In the genomic region with DNA sequence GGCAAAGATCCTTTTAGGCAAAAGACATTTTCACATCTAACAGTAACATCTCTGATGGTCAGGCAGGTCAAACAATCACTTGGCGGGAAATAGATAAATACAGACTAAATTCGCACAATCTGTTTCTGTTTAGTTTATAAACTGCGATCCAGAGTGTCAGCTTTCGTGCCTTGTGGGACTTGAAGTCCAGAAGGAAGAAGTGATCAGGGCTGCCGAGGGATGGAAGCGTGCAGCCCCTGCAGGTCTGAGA, we compare ENCODE assay signal across 8 cellular contexts. TPM values are rescaled to one million over a fixed set of nuclear protein-coding genes. Genes with fewer than 3 reads are reported as not detected.
DNase-seq lines count a peak whose midpoint lies in the region; ATAC-seq and TF ChIP-seq lines count a peak whose summit lies in the region.

No MANE protein-coding gene starts in this region.

- ATAC-seq in left colon (no peak), HG03175 (IDR thresholded peaks at IDR 0.05; ENCODE audit: unreplicated experiment) (no peak)

- no peak for TF ChIP-seq CTCF in GM12864 (IDR thresholded peaks at IDR 0.05; ENCODE audit: low read depth, low read length, missing control alignments)

- H3K9me3 ChIP-seq in SJSA1 (replicated peaks), result no peaks in the 10 kb centered on the region

- DNase-seq in GM12864 (ENCODE audit: low read depth) (no peak), SJSA1 (ENCODE audit: low read depth in 1 of 2, low spot score in 2 of 2) (no peak), fibroblast of peridontal ligament (ENCODE audit: extremely low read depth) (peak; percentile 99), renal cortical epithelial cell (ENCODE audit: low read depth) (peak; percentile 98), GM19240 (ENCODE audit: insufficient read length, low spot score) (no peak), left colon (no peak), SW480 (ENCODE audit: low spot score) (no peak)

- no peaks in the 10 kb centered on the region for H3K36me3 ChIP-seq in SJSA1

- H3K4me1 ChIP-seq in SJSA1 (replicated peaks), result peaks cover 3% of the 10 kb centered on the region; the same call in 1 of the 2 replicates

- intact Hi-C loops in left colon (cut with DNase I, micrococcal nuclease), result no loop called here

- peak overlapping the region; percentile 71 for H3K4me3 ChIP-seq in GM12864 (ENCODE audit: low read depth, low read length)
- H3K4me3 ChIP-seq in SJSA1, result peak overlapping the region; percentile 70

- H3K27me3 ChIP-seq in SJSA1 (replicated peaks), result no peaks in the 10 kb centered on the region

- peak overlapping the region; percentile 20; the same call in 1 of the 2 replicates for H3K27ac ChIP-seq in SJSA1

RNA-seq across cellular contexts. Expression of a gene that starts 0.2 kb away (rescaled TPM):
- 3.7 and 9.9 TPM in 2 replicates for total RNA-seq in SJSA1 (2014; rRNA removed; shearing (Covaris generic))
- total RNA-seq in renal cortical epithelial cell, result 2.8 and 9.3 TPM in 2 replicates
- 1 to 10 TPM; 3.2 to 5.0 TPM for total RNA-seq in left colon

RNA-seq across cellular contexts. Expression of a gene that starts 16.8 kb away (rescaled TPM):
- 19.9 and 23.0 TPM in 2 replicates for total RNA-seq in SJSA1 (2014; rRNA removed; shearing (Covaris generic))
- total RNA-seq in renal cortical epithelial cell (20.5 and 49.7 TPM in 2 replicates), left colon (10 to 100 TPM; 81.5 to 85.3 TPM)

Comparison
In these comparisons a context has a peak if more than half of its experiments do, and no peak if none do; other contexts are left out.
1. DNase-seq: peak in fibroblast of peridontal ligament (single experiment) and renal cortical epithelial cell (single experiment); none in GM12864 (single experiment), SJSA1 (0 of 2), GM19240 (single experiment), left colon (0 of 2) and SW480 (single experiment).